Comparison of ENCODE assay signal across 1 cellular context in genomic region chr1:41530411-41530810, GRCh38.
TF ChIP-seq lines count a peak whose summit lies in the region.

No MANE protein-coding gene starts in this region.

TF ChIP-seq in HepG2, 621 proteins besides CTCF, POLR2A, EP300 and RAD21 (continued from another document):
- TF ChIP-seq HBP1 (CRISPR knock-in tag; IDR thresholded peaks at IDR 0.05; ENCODE audit: low read depth) (no peak), CBX2 (IDR thresholded peaks at IDR 0.05; ENCODE audit: low read depth, low read length) (no peak), CBX2 (CRISPR knock-in tag; IDR thresholded peaks at IDR 0.05; ENCODE audit: low read depth) (no peak), ISL2 (CRISPR knock-in tag; IDR thresholded peaks at IDR 0.05) (no peak), ZSCAN20 (CRISPR knock-in tag; IDR thresholded peaks at IDR 0.05; ENCODE audit: borderline replicate concordance) (no peak), MXD3 (CRISPR knock-in tag; IDR thresholded peaks at IDR 0.05) (no peak), ZNF770 (CRISPR knock-in tag; IDR thresholded peaks at IDR 0.05) (no peak), ZNF337 (CRISPR knock-in tag; IDR thresholded peaks at IDR 0.05; ENCODE audit: borderline replicate concordance, low read depth) (no peak), RFX3 (CRISPR knock-in tag; IDR thresholded peaks at IDR 0.05) (no peak), ZNF784 (CRISPR knock-in tag; IDR thresholded peaks at IDR 0.05; ENCODE audit: borderline replicate concordance) (no peak), HNRNPL (IDR thresholded peaks at IDR 0.05; ENCODE audit: low read depth, low read length) (no peak)
